Comparison of ENCODE assay signal across 18 cellular contexts in genomic region chr14:32510815-32511214, GRCh38.
DNase-seq lines count a peak whose midpoint lies in the region; ATAC-seq and TF ChIP-seq lines count a peak whose summit lies in the region.
"Had no signal": no experiment of that assay in that cellular context is flagged by ENCODE, and none has a peak within 500 bp of the region (broad histone marks: within the 10 kb centered on the region; RNA-seq: fewer than 3 reads in every experiment).

No MANE protein-coding gene starts in this region.

- DNase-seq in heart right ventricle (no peak), left cardiac atrium (no peak), epithelial cell of prostate (ENCODE audit: low read depth, low spot score) (no peak), transverse colon (no peak), GM20000 (ENCODE audit: low spot score) (no peak), AG08395 (ENCODE audit: low spot score) (no peak)
- DNase-seq: activated CD4-positive, alpha-beta memory T cell treated with anti-CD3 and anti-CD28 coated beads for 36 hours; activated T-cell treated with anti-CD3 and anti-CD28 coated beads, Interleukin-2, amount 50 U/mL, for 4 hours; CD4-positive, alpha-beta T cell; kidney; NCI-H2107; NCI-H526 treated with DMSO at 0.1 percent for 48 hours; stimulated activated naive CD8-positive, alpha-beta T cell treated with anti-CD3 and anti-CD28 coated beads, Interleukin-15, Interleukin-2, amounts not matched to agents 100 U/mL and 50 U/mL, for 24 hours; uterus had no signal

- TF ChIP-seq EP300 in transverse colon (IDR thresholded peaks at IDR 0.05; ENCODE audit: low read depth), result no peak

- TF ChIP-seq CTCF in heart right ventricle (IDR thresholded peaks at IDR 0.05) (no peak), nephron (IDR thresholded peaks at IDR 0.05; ENCODE audit: unreplicated experiment in 3 of 3) (no peak), transverse colon (IDR thresholded peaks at IDR 0.05) (no peak), GM20000 (IDR thresholded peaks at IDR 0.05; ENCODE audit: extremely low read depth, missing control alignments) (no peak)

- H3K36me3 ChIP-seq in heart right ventricle (no peaks in the 10 kb centered on the region), transverse colon (no peaks in the 10 kb centered on the region)
- H3K36me3 ChIP-seq: uterus had no signal

- peaks cover 67% of the 10 kb centered on the region for H3K4me1 Mint-ChIP-seq in nephron

- no peaks in the 10 kb centered on the region for H3K36me3 Mint-ChIP-seq in nephron (ENCODE audit: low read depth)
- H3K36me3 Mint-ChIP-seq: activated CD4-positive, alpha-beta memory T cell treated with anti-CD3 and anti-CD28 coated beads for 36 hours; activated naive CD4-positive, alpha-beta T cell treated with anti-CD3 and anti-CD28 coated beads, Interleukin-2, amount 50 U/mL, for 72 hours had no signal

- no peaks in the 10 kb centered on the region for H3K27me3 Mint-ChIP-seq in nephron (ENCODE audit: low read depth)

- H3K4me1 ChIP-seq in heart right ventricle (peaks cover 3 to 72% (median 34%) of the 10 kb centered on the region in 9 donors), transverse colon (peaks cover 0 to 12% (median 0%) of the 10 kb centered on the region in 4 donors)
- H3K4me1 ChIP-seq: parathyroid adenoma, uterus had no signal

- peak overlapping the region in 1 of 3 experiments; percentile 25 for H3K4me3 Mint-ChIP-seq in nephron
- H3K4me3 Mint-ChIP-seq: activated CD4-positive, alpha-beta memory T cell treated with anti-CD3 and anti-CD28 coated beads for 36 hours; activated T-cell treated with anti-CD3 and anti-CD28 coated beads, Interleukin-2, amount 50 U/mL, for 4 hours; CD4-positive, alpha-beta T cell had no signal

- H3K4me3 ChIP-seq in heart right ventricle (no peak overlapping the region), transverse colon (no peak overlapping the region)
- H3K4me3 ChIP-seq: uterus had no signal

- no peaks in the 10 kb centered on the region for H3K9me3 Mint-ChIP-seq in nephron
- H3K9me3 Mint-ChIP-seq: activated CD4-positive, alpha-beta memory T cell treated with anti-CD3 and anti-CD28 coated beads for 36 hours; activated naive CD4-positive, alpha-beta T cell treated with anti-CD3 and anti-CD28 coated beads, Interleukin-2, amount 50 U/mL, for 72 hours; activated T-cell treated with anti-CD3 and anti-CD28 coated beads, Interleukin-2, amount 50 U/mL, for 4 hours; CD4-positive, alpha-beta T cell had no signal

- no peaks in the 10 kb centered on the region for H3K9me3 ChIP-seq in heart right ventricle
- H3K9me3 ChIP-seq in transverse colon, result no peaks in the 10 kb centered on the region
- H3K9me3 ChIP-seq: uterus had no signal

- in situ Hi-C loops in transverse colon (cut with MboI; ENCODE audit: low pct_ligation_motif_present in 1 of 4, low pct_unique_long_range_greater_than_20kb in 1 of 4, low sequenced_read_pairs in 3 of 4), result no loop called here

- no peak for TF ChIP-seq POLR2A in transverse colon (IDR thresholded peaks at IDR 0.05)

- peak in 3 of 8 donors; percentile 14 to 54 (median 29) for ATAC-seq in heart right ventricle
- no peak for ATAC-seq in left cardiac atrium
- no peak for ATAC-seq in HG03045 (IDR thresholded peaks at IDR 0.05; ENCODE audit: unreplicated experiment)
- ATAC-seq: activated naive CD4-positive, alpha-beta T cell treated with anti-CD3 and anti-CD28 coated beads, Interleukin-2, amount 50 U/mL, for 72 hours; activated T-cell treated with anti-CD3 and anti-CD28 coated beads, Interleukin-2, amount 50 U/mL, for 4 hours; stimulated activated naive CD8-positive, alpha-beta T cell treated with anti-CD3 and anti-CD28 coated beads, Interleukin-15, Interleukin-2, amounts not matched to agents 100 U/mL and 50 U/mL, for 24 hours had no signal

- 26 to 40% methylated on average over 3 of the region's 3 CpGs for WGBS in heart right ventricle, 2 donors
- WGBS in transverse colon (ENCODE audit: low coverage in 1 of 2), 2 donors, result 46 to 52% methylated on average over 2 to 3 of the region's 3 CpGs

- no peaks in the 10 kb centered on the region for H3K27me3 ChIP-seq in heart right ventricle
- H3K27me3 ChIP-seq in transverse colon, result no peaks in the 10 kb centered on the region
- H3K27me3 ChIP-seq: uterus had no signal

- intact Hi-C loops in heart right ventricle (cut with DNase I), result loop anchor here in 2 of 10 donors (5.0 kb wide), 1 partner anchor 39 kb away; no protein-coding TSS in a partner anchor
- intact Hi-C loops in left cardiac atrium (cut with DNase I), result no loop called here
- intact Hi-C loops in transverse colon (cut with DNase I; ENCODE audit: low total_unique reads), result no loop called here

- peak overlapping the region; percentile 66 to 84 (median 80) for H3K27ac Mint-ChIP-seq in nephron
- H3K27ac Mint-ChIP-seq: activated CD4-positive, alpha-beta memory T cell treated with anti-CD3 and anti-CD28 coated beads for 36 hours; activated naive CD4-positive, alpha-beta T cell treated with anti-CD3 and anti-CD28 coated beads, Interleukin-2, amount 50 U/mL, for 72 hours; CD4-positive, alpha-beta T cell had no signal

- peak overlapping the region in 9 of 10 donors; percentile 47 to 91 (median 79) for H3K27ac ChIP-seq in heart right ventricle
- peak overlapping the region; percentile 99 for H3K27ac ChIP-seq in epithelial cell of prostate
- peak overlapping the region; percentile 27 to 79 (median 40) for H3K27ac ChIP-seq in transverse colon
- H3K27ac ChIP-seq: parathyroid adenoma had no signal

Comparison
In these comparisons a context has a peak if more than half of its experiments do, and no peak if none do; other contexts are left out.
1. H3K27ac ChIP-seq: peak in every context shown above with its lines; median percentile 99 in epithelial cell of prostate; 79 in heart right ventricle; 40 in transverse colon.